ENCODE assay signal across 8 cellular contexts in the genomic region with DNA sequence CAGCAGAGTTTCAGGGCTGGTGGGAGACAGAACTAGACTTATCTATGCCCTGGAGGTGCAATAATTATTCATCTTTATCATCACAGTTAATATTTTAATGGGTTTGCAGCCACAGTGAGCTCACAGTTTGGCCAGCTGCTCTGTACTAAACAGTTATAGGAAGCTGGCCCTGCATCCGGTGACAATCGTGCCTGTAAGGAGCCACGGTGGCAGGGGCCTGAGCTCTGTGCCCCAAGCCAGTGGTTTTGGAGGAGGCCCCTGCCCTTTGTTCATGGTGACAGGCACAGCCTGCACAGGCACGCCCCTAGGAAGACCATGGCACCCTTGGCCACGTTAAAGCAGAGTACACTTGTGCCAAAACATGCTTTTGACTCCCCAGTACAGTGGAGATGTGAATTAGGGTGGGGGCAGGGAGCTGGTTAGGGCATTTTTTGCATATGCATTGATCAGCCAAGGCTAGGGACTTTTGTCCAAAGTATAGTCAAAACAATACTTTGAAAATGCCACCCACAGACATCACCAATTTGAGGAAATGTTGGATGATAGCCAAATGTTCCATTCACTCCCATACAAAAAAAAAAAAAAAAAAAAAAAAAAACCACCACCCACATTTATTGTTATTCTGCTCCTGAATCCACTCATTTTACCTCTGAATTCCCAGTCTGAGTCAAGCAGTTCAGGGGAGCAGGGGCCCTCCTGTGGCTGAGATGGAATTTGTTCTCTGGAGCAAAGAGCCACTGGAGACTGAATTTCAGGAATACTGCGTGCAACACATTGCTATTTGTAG. TPM values are rescaled to one million over a fixed set of nuclear protein-coding genes. Genes with fewer than 3 reads are reported as not detected.
DNase-seq lines count a peak whose midpoint lies in the region; ATAC-seq and TF ChIP-seq lines count a peak whose summit lies in the region.

No MANE protein-coding gene starts in this region.

- H3K4me2 ChIP-seq in osteoblast (ENCODE audit: insufficient read depth, low read length), result no peak overlapping the region

- H3K36me3 ChIP-seq in esophagus squamous epithelium, result no peaks in the 10 kb centered on the region
- H3K36me3 ChIP-seq in osteoblast (ENCODE audit: insufficient read depth, low read length), result no peaks in the 10 kb centered on the region

- H3K79me2 ChIP-seq in osteoblast (ENCODE audit: insufficient read depth, low read length), result peaks cover 8% of the 10 kb centered on the region

- 16 to 25% methylated on average over 3 of the region's 6 CpGs for WGBS in esophagus squamous epithelium, 2 donors

- ATAC-seq in HG02798 (IDR thresholded peaks at IDR 0.05; ENCODE audit: poor library complexity, unreplicated experiment) (peak; percentile 8), SK-N-SH treated with all-trans-retinoic acid at 6 μM for 48 hours (peak; percentile 53)

- no peaks in the 10 kb centered on the region for H4K20me1 ChIP-seq in osteoblast (ENCODE audit: insufficient read depth, low read length)

- DNase-seq in SHP77 (lab: John Stamatoyannopoulos, UW) (peak; percentile 47 to 52), SHP77 treated with DMSO at 0.1 percent for 48 hours (lab: John Stamatoyannopoulos, UW) (no peak), esophagus squamous epithelium (lab: John Stamatoyannopoulos, UW) (no peak), osteoblast (ENCODE audit: insufficient read length, low spot score, missing footprints) (peak; percentile 94), mucosa of gallbladder (ENCODE audit: low spot score) (no peak), KBM-7 (no peak)

- TF ChIP-seq CTCF in esophagus squamous epithelium (IDR thresholded peaks at IDR 0.05) (peak in 4 of 6 experiments; percentile 6 to 42 (median 32)), osteoblast (IDR thresholded peaks at IDR 0.05; ENCODE audit: extremely low read depth, low read depth, low read length) (peak; percentile 70)

- H3K9me3 ChIP-seq in esophagus squamous epithelium (no peaks in the 10 kb centered on the region), osteoblast (ENCODE audit: low read depth, low read length) (no peaks in the 10 kb centered on the region)

- peak overlapping the region in 2 of 4 donors; percentile 19 to 22 for H3K27ac ChIP-seq in esophagus squamous epithelium
- H3K27ac ChIP-seq in osteoblast (ENCODE audit: low read depth, low read length), result no peak overlapping the region

- H2AFZ ChIP-seq in osteoblast (ENCODE audit: low read length), result no peak overlapping the region

- intact Hi-C loops in esophagus squamous epithelium (cut with DNase I), result no loop called here

- H3K27me3 ChIP-seq in esophagus squamous epithelium (peaks cover 0 to 32% (median 0%) of the 10 kb centered on the region in 4 donors), osteoblast (ENCODE audit: insufficient read depth, low read length) (peaks cover 4% of the 10 kb centered on the region)

- H3K4me3 ChIP-seq in esophagus squamous epithelium (no peak overlapping the region), osteoblast (ENCODE audit: insufficient read depth, low read length) (no peak overlapping the region)

- no peak for TF ChIP-seq POLR2A in esophagus squamous epithelium (IDR thresholded peaks at IDR 0.05)

- in situ Hi-C loops in KBM-7 (cut with MboI; ENCODE audit: low pct_unique_long_range_greater_than_20kb, low sequenced_read_pairs), result no loop called here

- peaks cover 8 to 48% (median 18%) of the 10 kb centered on the region in 3 donors for H3K4me1 ChIP-seq in esophagus squamous epithelium
- H3K4me1 ChIP-seq in osteoblast (ENCODE audit: insufficient read depth, low read length), result peaks cover 9% of the 10 kb centered on the region

TF ChIP-seq in SK-N-SH treated with all-trans-retinoic acid at 6 μM for 48 hours, 23 proteins besides CTCF, POLR2A, EP300 and RAD21:
- TF ChIP-seq, protein P1, sequence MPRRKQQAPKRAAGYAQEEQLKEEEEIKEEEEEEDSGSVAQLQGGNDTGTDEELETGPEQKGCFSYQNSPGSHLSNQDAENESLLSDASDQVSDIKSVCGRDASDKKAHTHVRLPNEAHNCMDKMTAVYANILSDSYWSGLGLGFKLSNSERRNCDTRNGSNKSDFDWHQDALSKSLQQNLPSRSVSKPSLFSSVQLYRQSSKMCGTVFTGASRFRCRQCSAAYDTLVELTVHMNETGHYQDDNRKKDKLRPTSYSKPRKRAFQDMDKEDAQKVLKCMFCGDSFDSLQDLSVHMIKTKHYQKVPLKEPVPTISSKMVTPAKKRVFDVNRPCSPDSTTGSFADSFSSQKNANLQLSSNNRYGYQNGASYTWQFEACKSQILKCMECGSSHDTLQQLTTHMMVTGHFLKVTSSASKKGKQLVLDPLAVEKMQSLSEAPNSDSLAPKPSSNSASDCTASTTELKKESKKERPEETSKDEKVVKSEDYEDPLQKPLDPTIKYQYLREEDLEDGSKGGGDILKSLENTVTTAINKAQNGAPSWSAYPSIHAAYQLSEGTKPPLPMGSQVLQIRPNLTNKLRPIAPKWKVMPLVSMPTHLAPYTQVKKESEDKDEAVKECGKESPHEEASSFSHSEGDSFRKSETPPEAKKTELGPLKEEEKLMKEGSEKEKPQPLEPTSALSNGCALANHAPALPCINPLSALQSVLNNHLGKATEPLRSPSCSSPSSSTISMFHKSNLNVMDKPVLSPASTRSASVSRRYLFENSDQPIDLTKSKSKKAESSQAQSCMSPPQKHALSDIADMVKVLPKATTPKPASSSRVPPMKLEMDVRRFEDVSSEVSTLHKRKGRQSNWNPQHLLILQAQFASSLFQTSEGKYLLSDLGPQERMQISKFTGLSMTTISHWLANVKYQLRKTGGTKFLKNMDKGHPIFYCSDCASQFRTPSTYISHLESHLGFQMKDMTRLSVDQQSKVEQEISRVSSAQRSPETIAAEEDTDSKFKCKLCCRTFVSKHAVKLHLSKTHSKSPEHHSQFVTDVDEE (CRISPR knock-in tag; IDR thresholded peaks at IDR 0.05), result no peak
- TF ChIP-seq SNAI2 (CRISPR knock-in tag; IDR thresholded peaks at IDR 0.05), result no peak
- TF ChIP-seq, protein P2, sequence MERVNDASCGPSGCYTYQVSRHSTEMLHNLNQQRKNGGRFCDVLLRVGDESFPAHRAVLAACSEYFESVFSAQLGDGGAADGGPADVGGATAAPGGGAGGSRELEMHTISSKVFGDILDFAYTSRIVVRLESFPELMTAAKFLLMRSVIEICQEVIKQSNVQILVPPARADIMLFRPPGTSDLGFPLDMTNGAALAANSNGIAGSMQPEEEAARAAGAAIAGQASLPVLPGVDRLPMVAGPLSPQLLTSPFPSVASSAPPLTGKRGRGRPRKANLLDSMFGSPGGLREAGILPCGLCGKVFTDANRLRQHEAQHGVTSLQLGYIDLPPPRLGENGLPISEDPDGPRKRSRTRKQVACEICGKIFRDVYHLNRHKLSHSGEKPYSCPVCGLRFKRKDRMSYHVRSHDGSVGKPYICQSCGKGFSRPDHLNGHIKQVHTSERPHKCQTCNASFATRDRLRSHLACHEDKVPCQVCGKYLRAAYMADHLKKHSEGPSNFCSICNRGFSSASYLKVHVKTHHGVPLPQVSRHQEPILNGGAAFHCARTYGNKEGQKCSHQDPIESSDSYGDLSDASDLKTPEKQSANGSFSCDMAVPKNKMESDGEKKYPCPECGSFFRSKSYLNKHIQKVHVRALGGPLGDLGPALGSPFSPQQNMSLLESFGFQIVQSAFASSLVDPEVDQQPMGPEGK (CRISPR knock-in tag; IDR thresholded peaks at IDR 0.05; ENCODE audit: borderline replicate concordance), result no peak
- no peak for TF ChIP-seq ZNF565 (CRISPR knock-in tag; conservative IDR thresholded peaks at IDR 0.05; ENCODE audit: low read depth)
- TF ChIP-seq RARB (CRISPR knock-in tag; IDR thresholded peaks at IDR 0.05), result no peak

RNA-seq across cellular contexts. Expression of a gene that starts 3.4 kb away (rescaled TPM):
- total RNA-seq in esophagus squamous epithelium (10 to 100 TPM in 2 of 4 donors, 1 to 10 TPM in 2; 5.0 to 22.7 (median 12.4) TPM), osteoblast (94.6 and 99.2 TPM in 2 replicates), mucosa of gallbladder (11.4 TPM)

Comparison
In these comparisons a context has a peak if more than half of its experiments do, and no peak if none do; other contexts are left out.
1. DNase-seq: peak in SHP77 (2 of 2) and osteoblast (single experiment); none in SHP77 treated with DMSO at 0.1 percent for 48 hours (single experiment), esophagus squamous epithelium (single experiment), mucosa of gallbladder (single experiment) and KBM-7 (single experiment).